In the genomic region with DNA sequence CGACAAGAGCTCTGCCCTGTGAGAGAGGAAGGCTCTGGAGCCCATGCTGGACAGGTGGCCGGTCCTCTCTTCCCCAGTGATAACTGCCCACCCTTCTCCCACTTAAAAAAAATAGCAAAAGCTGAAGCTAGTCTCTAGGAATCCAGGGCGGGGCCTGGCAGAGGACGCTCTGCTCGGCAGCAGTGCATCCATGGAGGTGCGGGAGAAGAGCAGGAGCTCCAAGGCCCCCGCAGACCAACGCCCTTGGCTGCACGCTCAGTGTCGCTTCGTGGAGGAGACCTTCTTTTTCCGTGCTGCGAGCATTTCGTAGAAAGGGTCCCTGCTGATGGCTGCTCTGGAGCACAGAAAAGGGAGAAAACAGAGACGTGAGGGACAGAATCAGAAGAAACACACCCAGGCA, we compare ENCODE assay signal across 17 cellular contexts.
"Had no signal": no experiment of that assay in that cellular context is flagged by ENCODE, and none has a peak within 500 bp of the region (broad histone marks: within the 10 kb centered on the region; RNA-seq: fewer than 3 reads in every experiment).

No MANE protein-coding gene starts in this region.

- H3K9me3 ChIP-seq: adrenal gland, esophagus muscularis mucosa, testis had no signal

- H3K27ac Mint-ChIP-seq: nephron progenitor cell; stimulated activated naive CD8-positive, alpha-beta T cell treated with anti-CD3 and anti-CD28 coated beads, Interleukin-15, Interleukin-2, amounts not matched to agents 100 ng/mL and 50 ng/mL, for 24 hours had no signal

- FAIRE-seq: endometrium, urothelium cell line had no signal

- H3K4me3 ChIP-seq: adrenal gland, esophagus muscularis mucosa, testis had no signal

- H3K27me3 Mint-ChIP-seq: stimulated activated naive CD8-positive, alpha-beta T cell treated with anti-CD3 and anti-CD28 coated beads, Interleukin-15, Interleukin-2, amounts not matched to agents 100 ng/mL and 50 ng/mL, for 24 hours had no signal

- DNase-seq: activated CD4-positive, alpha-beta T cell treated with anti-CD3 and anti-CD28 coated beads for 1 hour; activated CD4-positive, alpha-beta T cell treated with anti-CD3 and anti-CD28 coated beads, Interleukin-2, amount 50 U/mL, for 48 hours; activated CD8-positive, alpha-beta memory T cell treated with anti-CD3 and anti-CD28 coated beads, Interleukin-2, amount 50 U/mL, for 48 hours; adrenal gland; dermis blood vessel endothelial cell; glutamatergic neuron; immature natural killer cell; left colon; nephron progenitor cell; stimulated activated CD4-positive, alpha-beta T cell treated with anti-CD3 and anti-CD28 coated beads, Interleukin-12 subunit alpha, Interleukin-12 subunit beta, amount 100 ng/mL, for 4 hours; T-helper 9 cell; testis had no signal

- H3K27me3 ChIP-seq: adrenal gland, esophagus muscularis mucosa, testis had no signal

- H3K4me3 Mint-ChIP-seq: immature natural killer cell; nephron progenitor cell; stimulated activated naive CD8-positive, alpha-beta T cell treated with anti-CD3 and anti-CD28 coated beads, Interleukin-15, Interleukin-2, amounts not matched to agents 100 ng/mL and 50 ng/mL, for 24 hours had no signal

- H3K9me3 Mint-ChIP-seq: nephron progenitor cell; stimulated activated naive CD8-positive, alpha-beta T cell treated with anti-CD3 and anti-CD28 coated beads, Interleukin-15, Interleukin-2, amounts not matched to agents 100 ng/mL and 50 ng/mL, for 24 hours had no signal

- ATAC-seq: left colon, sciatic nerve had no signal

- H3K27ac ChIP-seq: adrenal gland, esophagus muscularis mucosa, testis had no signal
